8 cellular contexts compared by ENCODE assay signal in the genomic region with DNA sequence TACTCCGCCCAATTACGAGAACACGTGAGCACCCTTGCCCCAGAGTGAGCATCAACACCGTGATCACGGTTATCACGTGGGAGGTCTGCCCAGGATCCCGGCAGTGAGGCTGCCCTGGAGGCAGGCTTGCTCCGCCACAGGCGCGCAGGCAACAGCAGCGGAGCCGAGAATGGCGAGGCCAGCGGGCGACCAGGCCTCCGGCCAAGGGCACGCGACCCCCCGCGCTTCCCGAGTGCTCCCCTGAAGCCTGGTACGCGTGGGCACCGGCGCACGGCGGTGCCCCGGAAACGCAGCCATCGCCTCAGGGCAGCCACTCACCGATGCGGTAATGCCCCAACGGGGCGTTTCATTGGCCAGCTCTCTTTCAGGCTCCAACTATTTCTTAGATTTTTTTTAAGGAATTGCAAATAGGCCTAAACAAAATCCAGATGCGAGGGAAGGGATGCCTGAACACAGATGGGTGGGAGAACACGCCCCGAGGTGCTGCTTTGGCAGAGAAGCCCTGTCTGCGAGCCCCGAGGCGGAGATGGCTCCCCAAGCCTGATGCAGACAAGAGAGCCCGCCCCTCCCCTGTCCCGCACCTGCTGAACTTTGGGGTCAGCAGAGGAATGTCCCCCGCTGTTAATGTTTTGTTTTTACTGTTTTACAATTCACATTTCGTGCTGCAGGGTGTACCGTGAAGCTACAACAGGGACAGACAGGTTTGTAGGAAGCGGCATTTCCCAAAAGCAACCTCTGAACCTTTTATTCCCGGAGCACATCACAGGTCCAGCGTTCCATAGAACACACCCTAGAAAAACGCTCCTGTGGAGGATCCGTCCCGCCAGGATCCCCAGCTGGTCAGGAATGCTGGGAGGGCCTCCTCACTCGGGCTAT.
DNase-seq lines count a peak whose midpoint lies in the region; ATAC-seq and TF ChIP-seq lines count a peak whose summit lies in the region.

No MANE protein-coding gene starts in this region.

- no peaks in the 10 kb centered on the region for H3K27me3 Mint-ChIP-seq in stimulated activated naive B cell treated with anti-CD40 and anti-IgM and Interleukin-4, amounts not matched to agents 10 μg/mL and 1 μg/mL and 100 μg/mL, for 72 hours

- H3K4me1 ChIP-seq in HUES6 (ENCODE audit: control insufficient read depth, insufficient read depth, low read length) = peaks cover 38% of the 10 kb centered on the region

- no peak for TF ChIP-seq CTCF in choroid plexus epithelial cell (conservative IDR thresholded peaks at IDR 0.05; ENCODE audit: low read depth, low read length)

- ATAC-seq in stimulated activated naive B cell treated with anti-CD40 and anti-IgM and Interleukin-4, amounts not matched to agents 10 μg/mL and 1 μg/mL and 100 μg/mL, for 72 hours (replicated peaks) = peak; percentile 80 to 82
- no peak for ATAC-seq in GM21447 (IDR thresholded peaks at IDR 0.05; ENCODE audit: unreplicated experiment)

- H3K4me3 Mint-ChIP-seq in stimulated activated naive B cell treated with anti-CD40 and anti-IgM and Interleukin-4, amounts not matched to agents 10 μg/mL and 1 μg/mL and 100 μg/mL, for 72 hours = peak overlapping the region; percentile 75 to 77

- H3K9me3 ChIP-seq in HUES6 (ENCODE audit: control insufficient read depth, insufficient read depth, low read depth, low read length) = no peaks in the 10 kb centered on the region

- H3K4me3 ChIP-seq in HUES6 (ENCODE audit: low read depth, low read length) (peak overlapping the region; percentile 58), choroid plexus epithelial cell (ENCODE audit: low read depth, low read length) (peak overlapping the region; percentile 68)

- H3K27ac Mint-ChIP-seq in stimulated activated naive B cell treated with anti-CD40 and anti-IgM and Interleukin-4, amounts not matched to agents 10 μg/mL and 1 μg/mL and 100 μg/mL, for 72 hours = no peak overlapping the region

- peaks cover 5 to 13% of the 10 kb centered on the region in 2 donors for H3K4me1 Mint-ChIP-seq in stimulated activated naive B cell treated with anti-CD40 and anti-IgM and Interleukin-4, amounts not matched to agents 10 μg/mL and 1 μg/mL and 100 μg/mL, for 72 hours

- no peaks in the 10 kb centered on the region for H3K9me3 Mint-ChIP-seq in stimulated activated naive B cell treated with anti-CD40 and anti-IgM and Interleukin-4, amounts not matched to agents 10 μg/mL and 1 μg/mL and 100 μg/mL, for 72 hours

- H3K36me3 ChIP-seq in HUES6 (ENCODE audit: control insufficient read depth, insufficient read depth, low read length) = no peaks in the 10 kb centered on the region

- H3K9ac ChIP-seq in HUES6 (ENCODE audit: low read length) = peak overlapping the region; percentile 80

- H3K36me3 Mint-ChIP-seq in stimulated activated naive B cell treated with anti-CD40 and anti-IgM and Interleukin-4, amounts not matched to agents 10 μg/mL and 1 μg/mL and 100 μg/mL, for 72 hours = peaks cover 3 to 8% of the 10 kb centered on the region in 2 donors

- DNase-seq in AG08396 (ENCODE audit: low spot score) (peak; percentile 63), choroid plexus epithelial cell (ENCODE audit: low read depth) (peak; percentile 54), kidney glomerular epithelial cell (lab: John Stamatoyannopoulos, UW) (peak; percentile 19), NAMALWA (ENCODE audit: low spot score) (no peak), NCI-H774 (lab: John Stamatoyannopoulos, UW) (no peak)
- no peak for DNase-seq in stimulated activated naive B cell treated with anti-CD40 and anti-IgM and Interleukin-4, amounts not matched to agents 10 μg/mL and 1 μg/mL and 100 μg/mL, for 72 hours

- H3K27ac ChIP-seq in HUES6 (ENCODE audit: low read depth, low read length) = peak overlapping the region; percentile 63

- H3K27me3 ChIP-seq in HUES6 (ENCODE audit: control insufficient read depth, insufficient read depth, low read length) = peaks cover 27% of the 10 kb centered on the region

Comparison
In these comparisons a context has a peak if more than half of its experiments do, and no peak if none do; other contexts are left out.
1. DNase-seq: peak in AG08396 (single experiment), choroid plexus epithelial cell (single experiment) and kidney glomerular epithelial cell (single experiment); none in stimulated activated naive B cell treated with anti-CD40 and anti-IgM and Interleukin-4, amounts not matched to agents 10 μg/mL and 1 μg/mL and 100 μg/mL, for 72 hours (single experiment), NAMALWA (single experiment) and NCI-H774 (single experiment).